In the genomic region with DNA sequence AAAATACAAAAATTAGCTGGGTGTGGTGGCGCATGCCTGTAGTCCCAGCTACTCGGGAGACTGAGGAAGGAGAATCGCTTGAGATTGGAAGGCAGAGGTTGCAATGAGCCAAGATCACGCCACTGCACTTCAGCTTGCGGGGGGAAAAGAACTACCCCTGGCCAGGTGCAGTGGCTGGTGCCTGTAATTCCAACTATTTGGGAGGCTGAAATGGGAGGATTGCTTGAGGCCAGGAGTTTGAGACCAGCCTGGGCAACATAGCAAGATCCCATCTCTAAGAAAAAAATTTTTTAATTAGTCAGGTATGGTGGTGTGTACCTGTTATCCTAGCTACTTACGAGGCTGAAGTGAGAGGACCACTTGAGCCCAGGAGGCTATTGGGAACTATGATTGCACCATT, we compare ENCODE assay signal across 3 cellular contexts. TPM values are rescaled to one million over a fixed set of nuclear protein-coding genes. Genes with fewer than 3 reads are reported as not detected.
"Had no signal": no experiment of that assay in that cellular context is flagged by ENCODE, and none has a peak within 500 bp of the region (broad histone marks: within the 10 kb centered on the region; RNA-seq: fewer than 3 reads in every experiment).

No MANE protein-coding gene starts in this region.

RNA-seq across cellular contexts. Expression of gene XKR8, which starts 34.8 kb away (rescaled TPM):
- total RNA-seq: SK-MEL-5 had no signal

RNA-seq across cellular contexts. Expression of gene SMPDL3B, which starts 59.7 kb away (rescaled TPM):
- total RNA-seq: LHCN-M2 had no signal
- polyA plus RNA-seq: IgD-negative memory B cell had no signal
